In genomic region chr1:150535511-150536281, GRCh38 we compare ENCODE assay signal across 11 cellular contexts. TPM values are rescaled to one million over a fixed set of nuclear protein-coding genes. Genes with fewer than 3 reads are reported as not detected.
DNase-seq lines count a peak whose midpoint lies in the region; ATAC-seq, FAIRE-seq and TF ChIP-seq lines count a peak whose summit lies in the region.
"Had no signal": no experiment of that assay in that cellular context is flagged by ENCODE, and none has a peak within 500 bp of the region (broad histone marks: within the 10 kb centered on the region; RNA-seq: fewer than 3 reads in every experiment).

No MANE protein-coding gene starts in this region.

- H3K9me3 ChIP-seq in SJCRH30 (replicated peaks) = no peaks in the 10 kb centered on the region
- no peaks in the 10 kb centered on the region for H3K9me3 ChIP-seq in kidney (ENCODE audit: control insufficient read depth in 1 of 2, low read length in 2 of 2)
- H3K9me3 ChIP-seq in left lung = no peaks in the 10 kb centered on the region

- intact Hi-C loops in kidney (cut with DNase I) (loop anchor here (10.0 kb wide), 1 partner anchor 71 kb away; no protein-coding TSS in a partner anchor), left lung (cut with DNase I) (no loop called here)

- H3K27ac ChIP-seq in SJCRH30 = peak overlapping the region; percentile 48
- no peak overlapping the region for H3K27ac ChIP-seq in kidney (ENCODE audit: low read depth in 2 of 2, low read length in 2 of 2)
- no peak overlapping the region for H3K27ac ChIP-seq in left lung

- TF ChIP-seq CTCF in AG10803 (conservative IDR thresholded peaks at IDR 0.05; ENCODE audit: low read length) (no peak), kidney (IDR thresholded peaks at IDR 0.05; ENCODE audit: borderline replicate concordance, extremely low read depth, insufficient read depth) (no peak), left lung (IDR thresholded peaks at IDR 0.05) (no peak)

- no peak overlapping the region for H3K9ac ChIP-seq in kidney (ENCODE audit: low read length in 2 of 2)

- FAIRE-seq in kidney (lab: Jason Lieb, UNC) = no peak
- FAIRE-seq: colon had no signal

- H3K4me3 ChIP-seq in AG10803 (ENCODE audit: low read length) (no peak overlapping the region), SJCRH30 (no peak overlapping the region), kidney (ENCODE audit: low read length in 2 of 2) (no peak overlapping the region), left lung (no peak overlapping the region)

- H3K36me3 ChIP-seq in SJCRH30 (no peaks in the 10 kb centered on the region), kidney (ENCODE audit: control insufficient read depth in 1 of 2, insufficient read depth in 2 of 2, low read length in 2 of 2) (no peaks in the 10 kb centered on the region), left lung (no peaks in the 10 kb centered on the region)

- peak; percentile 94 for DNase-seq in AG10803 (ENCODE audit: low read depth)
- DNase-seq in SJCRH30 = no peak
- peak; percentile 45 for DNase-seq in kidney
- DNase-seq in OCI-M2 (lab: John Stamatoyannopoulos, UW; ENCODE audit: unreplicated experiment) = no peak
- no peak for DNase-seq in left lung
- DNase-seq in activated CD4-positive, alpha-beta T cell treated with anti-CD3 and anti-CD28 coated beads, Interleukin-2, amount 50 U/mL, for 48 hours = no peak
- DNase-seq: head of caudate nucleus; NCI-H187 treated with DMSO at 0.1 percent for 48 hours; stimulated activated CD4-positive, alpha-beta T cell treated with anti-CD3 and anti-CD28 coated beads, Interleukin-15, amount 100 ng/mL, for 24 hours; stimulated activated naive CD4-positive, alpha-beta T cell had no signal

- H3K4me1 ChIP-seq in SJCRH30 = peaks cover 11% of the 10 kb centered on the region
- no peaks in the 10 kb centered on the region for H3K4me1 ChIP-seq in kidney (ENCODE audit: control insufficient read depth in 1 of 2, insufficient read depth in 1 of 2, low read depth in 1 of 2, low read length in 2 of 2)
- peaks cover 0 to 6% of the 10 kb centered on the region in 2 donors for H3K4me1 ChIP-seq in left lung

- H3K27me3 ChIP-seq in SJCRH30 = no peaks in the 10 kb centered on the region
- H3K27me3 ChIP-seq in left lung = no peaks in the 10 kb centered on the region

- no peak for ATAC-seq in left lung

RNA-seq across cellular contexts. Expression of gene ADAMTSL4, which starts 13.5 kb away (rescaled TPM):
- not detected in 2 replicates for total RNA-seq in SJCRH30 (2014; rRNA removed; shearing (Covaris generic))
- 20.0 TPM for total RNA-seq in kidney
- polyA plus RNA-seq in kidney (ENCODE audit: insufficient read depth, low read depth, low replicate concordance) = 6.9 TPM
- 10 to 100 TPM; 52.9 to 76.0 TPM for total RNA-seq in left lung

RNA-seq across cellular contexts. Expression of gene FALEC, which starts 20.1 kb away (rescaled TPM):
- total RNA-seq in SJCRH30 (2014; rRNA removed; shearing (Covaris generic)) = 0.28 TPM in 1 of 2 replicates, not detected in the other
- total RNA-seq in kidney = not detected
- polyA plus RNA-seq in kidney (ENCODE audit: insufficient read depth, low read depth, low replicate concordance) = not detected
- not detected for total RNA-seq in left lung

RNA-seq across cellular contexts. Expression of gene ECM1, which starts 27.8 kb away (rescaled TPM):
- 5.0 TPM in 2 replicates for total RNA-seq in SJCRH30 (2014; rRNA removed; shearing (Covaris generic))
- 9.2 TPM for total RNA-seq in kidney
- 36.4 TPM for polyA plus RNA-seq in kidney (ENCODE audit: insufficient read depth, low read depth, low replicate concordance)
- total RNA-seq in left lung = 10 to 100 TPM; 21.3 to 65.2 TPM

RNA-seq across cellular contexts. Expression of gene MCL1, which starts 43.7 kb away (rescaled TPM):
- 99.4 and 104 TPM in 2 replicates for total RNA-seq in SJCRH30 (2014; rRNA removed; shearing (Covaris generic))
- total RNA-seq in kidney (253 TPM), left lung (100 to 1,000 TPM; 266 to 280 TPM)
- polyA plus RNA-seq in kidney (ENCODE audit: insufficient read depth, low read depth, low replicate concordance) = 79.5 TPM

RNA-seq across cellular contexts. Expression of gene TARS2, which starts 48.5 kb away (rescaled TPM):
- 24.0 and 26.3 TPM in 2 replicates for total RNA-seq in SJCRH30 (2014; rRNA removed; shearing (Covaris generic))
- total RNA-seq in kidney (25.6 TPM), left lung (10 to 100 TPM; 18.5 to 21.7 TPM)
- polyA plus RNA-seq in kidney (ENCODE audit: insufficient read depth, low read depth, low replicate concordance) = 20.4 TPM

Comparison
In these comparisons a context has a peak if more than half of its experiments do, and no peak if none do; other contexts are left out.
1. DNase-seq: peak in AG10803 (single experiment) and kidney (single experiment); none in SJCRH30 (0 of 2), OCI-M2 (single experiment), left lung (0 of 2) and activated CD4-positive, alpha-beta T cell treated with anti-CD3 and anti-CD28 coated beads, Interleukin-2, amount 50 U/mL, for 48 hours (0 of 2).
2. RNA of gene ADAMTSL4, which starts 13.5 kb away (total RNA-seq): 52.9 to 76.0 TPM in left lung and 20.0 TPM in kidney (single experiment); not detected in SJCRH30; every median in the first group is over 10 times any median in the second.